In the genomic region with DNA sequence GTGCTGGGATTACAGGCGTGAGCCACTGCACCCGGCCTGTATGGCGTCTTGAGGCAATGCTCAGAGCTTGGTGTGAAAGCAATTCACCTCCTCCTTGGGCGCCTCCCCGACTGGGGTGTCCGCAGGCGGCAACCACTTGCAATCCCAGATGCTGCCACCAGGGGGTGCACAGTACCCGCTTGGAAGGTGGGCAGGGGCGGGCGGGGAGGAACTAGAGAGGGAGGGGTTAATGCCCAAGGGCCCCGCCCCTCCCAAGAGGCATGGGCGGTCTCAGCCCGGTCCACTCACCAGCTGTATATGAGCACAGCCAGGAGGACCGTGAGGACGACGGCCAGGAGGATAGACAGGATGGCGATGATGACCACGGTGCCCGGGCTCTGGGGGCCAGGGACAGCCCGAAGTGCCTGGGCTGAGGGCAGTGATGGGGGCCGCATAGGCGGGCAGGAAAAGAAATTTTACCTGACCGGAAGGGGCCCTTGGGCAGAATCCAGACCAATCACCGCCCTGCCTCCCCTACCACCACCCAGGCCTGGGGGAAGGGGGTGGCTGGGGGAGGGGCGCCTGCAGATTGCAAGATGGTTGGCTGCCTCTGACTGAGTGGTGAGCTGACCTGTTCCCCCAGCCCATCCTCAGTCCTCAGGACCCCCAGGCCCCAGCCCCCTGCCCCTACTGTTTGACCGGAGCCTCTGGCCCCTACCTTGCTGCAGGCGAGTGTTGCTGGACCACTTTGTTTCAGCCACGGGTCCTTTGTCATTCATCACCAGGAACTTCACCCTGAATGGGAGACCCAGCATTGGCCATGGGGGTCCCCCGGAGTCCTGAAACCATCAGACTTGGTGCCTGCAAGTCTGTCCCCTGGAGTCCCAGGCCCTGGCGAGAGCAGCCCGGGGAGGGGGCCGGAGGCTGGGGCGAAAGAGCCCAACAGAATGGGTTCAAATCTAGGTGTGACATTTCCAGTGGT, we compare ENCODE assay signal across 9 cellular contexts. TPM values are rescaled to one million over a fixed set of nuclear protein-coding genes. Genes with fewer than 3 reads are reported as not detected.
DNase-seq lines count a peak whose midpoint lies in the region; ATAC-seq lines count a peak whose summit lies in the region.
"Had no signal": no experiment of that assay in that cellular context is flagged by ENCODE, and none has a peak within 500 bp of the region (broad histone marks: within the 10 kb centered on the region; RNA-seq: fewer than 3 reads in every experiment).

No MANE protein-coding gene starts in this region.

- ATAC-seq in GM19324 (IDR thresholded peaks at IDR 0.05; ENCODE audit: low FRiP score, unreplicated experiment) (peak; percentile 61), HG03196 (IDR thresholded peaks at IDR 0.05; ENCODE audit: unreplicated experiment) (peak; percentile 40), left lobe of liver (peak; percentile 73)

- peak; percentile 90 for DNase-seq in AG20443 (ENCODE audit: low spot score)
- peak; percentile 1 to 27 for DNase-seq in NOMO-1 (lab: John Stamatoyannopoulos, UW; ENCODE audit: unreplicated experiment in 2 of 2)
- peak; percentile 27 for DNase-seq in activated CD8-positive, alpha-beta memory T cell treated with anti-CD3 and anti-CD28 coated beads, Interleukin-2, amount 50 U/mL, for 1 hour (ENCODE audit: extremely low read depth)
- peak; percentile 86 for DNase-seq in ecto neural progenitor cell (ENCODE audit: low spot score)
- DNase-seq in left lobe of liver (ENCODE audit: low spot score): peak; percentile 67
- peak; percentile 88 for DNase-seq in stimulated activated CD4-positive, alpha-beta T cell treated with anti-CD3 and anti-CD28 coated beads, Interleukin-1b, Interleukin-23, amount 100 ng/mL, for 48 hours

RNA-seq across cellular contexts. Expression of a gene that starts 11.5 kb away (rescaled TPM):
- not detected for total RNA-seq in left lobe of liver
- total RNA-seq: subcutaneous adipose tissue had no signal

RNA-seq across cellular contexts. Expression of a gene that starts 58.3 kb away (rescaled TPM):
- 38.9 TPM for total RNA-seq in left lobe of liver

RNA-seq across cellular contexts. Expression of a gene that starts 59.9 kb away (rescaled TPM):
- total RNA-seq in left lobe of liver: 17.7 TPM

Comparison
In these comparisons a context has a peak if more than half of its experiments do, and no peak if none do; other contexts are left out.
1. Peak in every context shown above with its lines: DNase-seq and ATAC-seq.
2. DNase-seq: peak in every context shown above with its lines; median percentile 90 in AG20443; 88 in stimulated activated CD4-positive, alpha-beta T cell treated with anti-CD3 and anti-CD28 coated beads, Interleukin-1b, Interleukin-23, amount 100 ng/mL, for 48 hours; 86 in ecto neural progenitor cell; 67 in left lobe of liver; 27 in activated CD8-positive, alpha-beta memory T cell treated with anti-CD3 and anti-CD28 coated beads, Interleukin-2, amount 50 U/mL, for 1 hour; 14 in NOMO-1.